ENCODE assay signal across 13 cellular contexts in genomic region chr10:28545967-28546644, GRCh38. TPM values are rescaled to one million over a fixed set of nuclear protein-coding genes. Genes with fewer than 3 reads are reported as not detected.
A peak's percentile ranks its signal among the peaks of the same experiment; 100 is the strongest.
DNase-seq lines count a peak whose midpoint lies in the region; ATAC-seq lines count a peak whose summit lies in the region.
"Had no signal": no experiment of that assay in that cellular context is flagged by ENCODE, and none has a peak within 500 bp of the region (broad histone marks: within the 10 kb centered on the region; RNA-seq: fewer than 3 reads in every experiment).

No MANE protein-coding gene starts in this region.

- CTCF ChIA-PET in CD4-positive, alpha-beta memory T cell (lab: Charles Lee; ENCODE audit: partially characterized antibody): interaction anchor here (0.8 to 1.3 kb wide), 2 partner anchors 16 to 33 kb away, joined by 3 read pairs; no protein-coding TSS in a partner anchor

- no peaks in the 10 kb centered on the region for H3K9me3 ChIP-seq in CD4-positive, alpha-beta memory T cell (ENCODE audit: control insufficient read depth in 1 of 2, low read length in 2 of 2)
- H3K9me3 ChIP-seq: left lung, tibial artery had no signal

- intact Hi-C loops in CD4-positive, alpha-beta memory T cell (cut with micrococcal nuclease): no loop called here
- intact Hi-C loops in activated T-helper 2 cell treated with anti-CD3 and anti-CD28 coated beads, Interferon-gamma antibody, Interleukin-2, Interleukin-4, amounts not matched to agents 10 μg/mL and 5 μg/mL and 100 μg/mL, durations not matched to agents 14 hours and 24 hours and 36 hours (cut with micrococcal nuclease): no loop called here

- no peaks in the 10 kb centered on the region for H3K27me3 ChIP-seq in CD4-positive, alpha-beta memory T cell (ENCODE audit: insufficient read depth, low read length)
- H3K27me3 ChIP-seq: left lung, tibial artery had no signal

- no peak for DNase-seq in CD4-positive, alpha-beta memory T cell
- DNase-seq in activated T-helper 2 cell treated with anti-CD3 and anti-CD28 coated beads, Interferon-gamma antibody, Interleukin-2, Interleukin-4, amounts not matched to agents 10 μg/mL and 5 μg/mL and 100 μg/mL, durations not matched to agents 14 hours and 24 hours and 36 hours (ENCODE audit: low spot score): no peak
- DNase-seq in DMS53 treated with DMSO at 0.1 percent for 48 hours (lab: John Stamatoyannopoulos, UW; ENCODE audit: unreplicated experiment) (no peak), globus pallidus (ENCODE audit: low spot score) (no peak), NCI-H2196 treated with DMSO at 0.1 percent for 48 hours (lab: John Stamatoyannopoulos, UW; ENCODE audit: unreplicated experiment) (no peak)
- DNase-seq: activated CD4-positive, alpha-beta T cell treated with anti-CD3 and anti-CD28 coated beads for 48 hours; left lung; tibial artery had no signal

- no peaks in the 10 kb centered on the region for H3K9me3 Mint-ChIP-seq in CD4-positive, alpha-beta memory T cell
- H3K9me3 Mint-ChIP-seq in activated T-helper 2 cell treated with anti-CD3 and anti-CD28 coated beads, Interferon-gamma antibody, Interleukin-2, Interleukin-4, amounts not matched to agents 10 μg/mL and 5 μg/mL and 100 μg/mL, durations not matched to agents 14 hours and 24 hours and 36 hours: no peaks in the 10 kb centered on the region

- H3K4me3 ChIP-seq in CD4-positive, alpha-beta memory T cell (ENCODE audit: low read length in 2 of 2): no peak overlapping the region
- H3K4me3 ChIP-seq: left lung, tibial artery had no signal

- peaks cover 75% of the 10 kb centered on the region for H3K4me1 ChIP-seq in CD4-positive, alpha-beta memory T cell (ENCODE audit: insufficient read depth, low read length)
- H3K4me1 ChIP-seq: parathyroid adenoma had no signal

- H3K4me3 Mint-ChIP-seq in CD4-positive, alpha-beta memory T cell: peak overlapping the region in 7 of 8 donors; percentile 1 to 68 (median 27)
- no peak overlapping the region for H3K4me3 Mint-ChIP-seq in activated T-helper 2 cell treated with anti-CD3 and anti-CD28 coated beads, Interferon-gamma antibody, Interleukin-2, Interleukin-4, amounts not matched to agents 10 μg/mL and 5 μg/mL and 100 μg/mL, durations not matched to agents 14 hours and 24 hours and 36 hours (ENCODE audit: low read depth)

- H3K27me3 Mint-ChIP-seq in CD4-positive, alpha-beta memory T cell: no peaks in the 10 kb centered on the region
- no peaks in the 10 kb centered on the region for H3K27me3 Mint-ChIP-seq in activated T-helper 2 cell treated with anti-CD3 and anti-CD28 coated beads, Interferon-gamma antibody, Interleukin-2, Interleukin-4, amounts not matched to agents 10 μg/mL and 5 μg/mL and 100 μg/mL, durations not matched to agents 14 hours and 24 hours and 36 hours (ENCODE audit: low read depth)

- peaks cover 39 to 69% of the 10 kb centered on the region in 2 donors for H3K36me3 Mint-ChIP-seq in CD4-positive, alpha-beta memory T cell
- H3K36me3 Mint-ChIP-seq in activated T-helper 2 cell treated with anti-CD3 and anti-CD28 coated beads, Interferon-gamma antibody, Interleukin-2, Interleukin-4, amounts not matched to agents 10 μg/mL and 5 μg/mL and 100 μg/mL, durations not matched to agents 14 hours and 24 hours and 36 hours (ENCODE audit: low read depth): peaks cover 67% of the 10 kb centered on the region

- H3K4me1 Mint-ChIP-seq in CD4-positive, alpha-beta memory T cell: peaks cover 55 to 83% (median 71%) of the 10 kb centered on the region in 4 donors
- H3K4me1 Mint-ChIP-seq in activated T-helper 2 cell treated with anti-CD3 and anti-CD28 coated beads, Interferon-gamma antibody, Interleukin-2, Interleukin-4, amounts not matched to agents 10 μg/mL and 5 μg/mL and 100 μg/mL, durations not matched to agents 14 hours and 24 hours and 36 hours (ENCODE audit: low read depth): peaks cover 46% of the 10 kb centered on the region

- ATAC-seq in GM18870 (IDR thresholded peaks at IDR 0.05; ENCODE audit: unreplicated experiment) (peak; percentile 65), HG02852 (IDR thresholded peaks at IDR 0.05; ENCODE audit: unreplicated experiment) (peak; percentile 82), HG03571 (IDR thresholded peaks at IDR 0.05; ENCODE audit: unreplicated experiment) (no peak)
- ATAC-seq: HepG2, left lung had no signal

- H3K27ac ChIP-seq in CD4-positive, alpha-beta memory T cell (ENCODE audit: low read depth, low read length): no peak overlapping the region
- H3K27ac ChIP-seq: left lung, parathyroid adenoma, tibial artery had no signal

- POLR2A ChIA-PET in CD4-positive, alpha-beta memory T cell (lab: Charles Lee; ENCODE audit: partially characterized antibody): interaction anchor here (0.9 to 6.7 kb wide), 4 partner anchors 9 to 20 kb away, joined by 3 to 46 read pairs (median 3); partner anchors contain the start of gene WAC

- peaks cover 36% of the 10 kb centered on the region for H3K36me3 ChIP-seq in CD4-positive, alpha-beta memory T cell (ENCODE audit: insufficient read depth, low read length)

- H3K27ac Mint-ChIP-seq in CD4-positive, alpha-beta memory T cell: peak overlapping the region in 5 of 7 donors; percentile 9 to 58 (median 24)
- peak overlapping the region; percentile 42 for H3K27ac Mint-ChIP-seq in activated T-helper 2 cell treated with anti-CD3 and anti-CD28 coated beads, Interferon-gamma antibody, Interleukin-2, Interleukin-4, amounts not matched to agents 10 μg/mL and 5 μg/mL and 100 μg/mL, durations not matched to agents 14 hours and 24 hours and 36 hours

RNA-seq across cellular contexts. Expression of gene WAC, which starts 13.2 kb away (rescaled TPM):
- total RNA-seq in CD4-positive, alpha-beta memory T cell: 100 to 1,000 TPM; 170 to 174 TPM
- 100 to 1,000 TPM in 1 of 2 donors, 10 to 100 TPM in 1; 44.1 to 114 TPM for polyA plus RNA-seq in CD4-positive, alpha-beta memory T cell
- 126 and 130 TPM in 2 replicates for total RNA-seq in activated T-helper 2 cell treated with anti-CD3 and anti-CD28 coated beads, Interferon-gamma antibody, Interleukin-2, Interleukin-4, amounts not matched to agents 10 μg/mL and 5 μg/mL and 100 μg/mL, durations not matched to agents 14 hours and 24 hours and 36 hours
